In genomic region chr2:144377929-144378328, GRCh38 we compare ENCODE assay signal across 18 cellular contexts.
DNase-seq lines count a peak whose midpoint lies in the region; ATAC-seq and TF ChIP-seq lines count a peak whose summit lies in the region.
"Had no signal": no experiment of that assay in that cellular context is flagged by ENCODE, and none has a peak within 500 bp of the region (broad histone marks: within the 10 kb centered on the region; RNA-seq: fewer than 3 reads in every experiment).

No MANE protein-coding gene starts in this region.

- no peak overlapping the region for H2AFZ ChIP-seq in SK-N-SH (ENCODE audit: low read depth)

- no peaks in the 10 kb centered on the region for H3K9me3 Mint-ChIP-seq in MCF 10A (ENCODE audit: unreplicated experiment)
- H3K9me3 Mint-ChIP-seq: neural crest cell had no signal

- no peaks in the 10 kb centered on the region for H4K20me1 ChIP-seq in SK-N-SH (ENCODE audit: insufficient read depth)

- H3K9ac ChIP-seq in colonic mucosa (ENCODE audit: low read depth in 2 of 2, low read length in 2 of 2): no peak overlapping the region
- no peak overlapping the region for H3K9ac ChIP-seq in SK-N-SH

- ATAC-seq in upper lobe of right lung: peak; percentile 57

- TF ChIP-seq CTCF in MCF 10A (IDR thresholded peaks at IDR 0.05; ENCODE audit: unreplicated experiment) (no peak), breast epithelium (IDR thresholded peaks at IDR 0.05) (no peak), fibroblast of pulmonary artery (IDR thresholded peaks at IDR 0.05; ENCODE audit: low read length, missing control alignments) (no peak), upper lobe of right lung (IDR thresholded peaks at IDR 0.05) (no peak), colonic mucosa (IDR thresholded peaks at IDR 0.05) (no peak), SK-N-SH (IDR thresholded peaks at IDR 0.05) (no peak)

- H3K9me3 ChIP-seq in breast epithelium (no peaks in the 10 kb centered on the region), upper lobe of right lung (no peaks in the 10 kb centered on the region), colonic mucosa (no peaks in the 10 kb centered on the region), SK-N-SH (no peaks in the 10 kb centered on the region)
- H3K9me3 ChIP-seq: ascending aorta, Caco-2, esophagus squamous epithelium, tibial artery had no signal

- no peaks in the 10 kb centered on the region for H3K36me3 Mint-ChIP-seq in MCF 10A (ENCODE audit: insufficient read depth, unreplicated experiment)

- no peak overlapping the region for H3K27ac ChIP-seq in breast epithelium
- H3K27ac ChIP-seq in upper lobe of right lung: no peak overlapping the region
- no peak overlapping the region for H3K27ac ChIP-seq in colonic mucosa
- no peak overlapping the region for H3K27ac ChIP-seq in SK-N-SH (ENCODE audit: low read depth in 2 of 2, low read length in 1 of 2)
- H3K27ac ChIP-seq: ascending aorta, HL-60, tibial artery had no signal

- no peaks in the 10 kb centered on the region for H3K9me2 ChIP-seq in SK-N-SH

- H3K4me1 ChIP-seq in breast epithelium (no peaks in the 10 kb centered on the region), upper lobe of right lung (peaks cover 18% of the 10 kb centered on the region), colonic mucosa (no peaks in the 10 kb centered on the region), SK-N-SH (ENCODE audit: control insufficient read depth in 1 of 2, insufficient read depth in 2 of 2, low read depth in 1 of 2, low read length in 1 of 2) (no peaks in the 10 kb centered on the region; a peak in 1 of 4 replicates)
- H3K4me1 ChIP-seq: Caco-2 had no signal

- POLR2A ChIA-PET in MCF 10A (lab: Yijun Ruan, JAX) (no interaction called here), SK-N-SH (lab: Yijun Ruan, JAX) (no interaction called here)

- H3K27me3 Mint-ChIP-seq in MCF 10A (ENCODE audit: insufficient read depth, unreplicated experiment): no peaks in the 10 kb centered on the region

- no peaks in the 10 kb centered on the region for H3K27me3 ChIP-seq in breast epithelium
- no peaks in the 10 kb centered on the region for H3K27me3 ChIP-seq in upper lobe of right lung
- H3K27me3 ChIP-seq in colonic mucosa: no peaks in the 10 kb centered on the region
- no peaks in the 10 kb centered on the region for H3K27me3 ChIP-seq in SK-N-SH (ENCODE audit: insufficient read depth)
- H3K27me3 ChIP-seq: ascending aorta, dorsolateral prefrontal cortex, esophagus squamous epithelium, tibial artery had no signal

- no peaks in the 10 kb centered on the region for H3K36me3 ChIP-seq in breast epithelium
- no peaks in the 10 kb centered on the region for H3K36me3 ChIP-seq in upper lobe of right lung
- H3K36me3 ChIP-seq in colonic mucosa: no peaks in the 10 kb centered on the region
- peaks cover 0 to 3% of the 10 kb centered on the region in 2 experiments for H3K36me3 ChIP-seq in SK-N-SH (replicated peaks in 1 of 2; ENCODE audit: control insufficient read depth in 1 of 2, insufficient read depth in 2 of 2, low read length in 1 of 2)
- H3K36me3 ChIP-seq: ascending aorta, esophagus squamous epithelium, tibial artery had no signal

- DNase-seq in MCF 10A (ENCODE audit: unreplicated experiment): peak; percentile 34
- no peak for DNase-seq in breast epithelium (ENCODE audit: low spot score in 2 of 2)
- DNase-seq in RPMI7951 (ENCODE audit: low read depth): peak; percentile 58
- DNase-seq in fibroblast of pulmonary artery (ENCODE audit: low read depth): peak; percentile 51
- no peak for DNase-seq in upper lobe of right lung
- no peak for DNase-seq in colonic mucosa
- no peak for DNase-seq in SK-N-SH
- no peak for DNase-seq in stimulated activated CD4-positive, alpha-beta T cell treated with anti-CD3 and anti-CD28 coated beads, Interleukin-15, amount 100 ng/mL, for 24 hours
- DNase-seq: Caco-2, dorsolateral prefrontal cortex, esophagus squamous epithelium, NCI-H2029 treated with DMSO at 0.1 percent for 48 hours, NCI-H526 treated with DMSO at 0.1 percent for 48 hours, T1000, tibial artery had no signal

- H3F3A ChIP-seq in SK-N-SH (replicated peaks; ENCODE audit: insufficient read depth): no peaks in the 10 kb centered on the region

- H3K79me2 ChIP-seq in SK-N-SH (ENCODE audit: insufficient read depth): no peaks in the 10 kb centered on the region

- no peak overlapping the region for H3K4me3 Mint-ChIP-seq in MCF 10A (ENCODE audit: unreplicated experiment)
- H3K4me3 Mint-ChIP-seq: neural crest cell had no signal

- no peak overlapping the region for H3K27ac Mint-ChIP-seq in MCF 10A (ENCODE audit: low read depth, unreplicated experiment)

- no peak for TF ChIP-seq EP300 in SK-N-SH (IDR thresholded peaks at IDR 0.05; ENCODE audit: borderline replicate concordance in 1 of 2, low read depth in 1 of 2, low read length in 1 of 2)

- no peak for TF ChIP-seq RAD21 in SK-N-SH (IDR thresholded peaks at IDR 0.05; ENCODE audit: low read length)

- H3K4me3 ChIP-seq in breast epithelium (no peak overlapping the region), fibroblast of pulmonary artery (replicated peaks; ENCODE audit: low read depth, low read length) (no peak overlapping the region), upper lobe of right lung (no peak overlapping the region), colonic mucosa (no peak overlapping the region), SK-N-SH (ENCODE audit: low read depth in 2 of 2, low read length in 1 of 2) (no peak overlapping the region)
- H3K4me3 ChIP-seq: ascending aorta, dorsolateral prefrontal cortex, esophagus squamous epithelium, tibial artery had no signal

- H3K4me2 ChIP-seq in SK-N-SH: no peak overlapping the region

- peaks cover 6% of the 10 kb centered on the region for H3K4me1 Mint-ChIP-seq in MCF 10A (ENCODE audit: insufficient read depth, unreplicated experiment)

- WGBS in SK-N-SH (ENCODE audit: low lambda C conversion rate): 62% methylated on average over 2 of the region's 2 CpGs

- intact Hi-C loops in MCF 10A (cut with micrococcal nuclease) (no loop called here), breast epithelium (cut with DNase I; ENCODE audit: low total_unique reads) (no loop called here), upper lobe of right lung (cut with DNase I) (no loop called here), colonic mucosa (cut with DNase I) (no loop called here)

- no TSS peak for BruUV-seq in MCF 10A (replicated peaks; lab: Mats Ljungman, UMichigan)

- TF ChIP-seq POLR2A in breast epithelium (IDR thresholded peaks at IDR 0.05): no peak

- CTCF ChIA-PET in MCF 10A (lab: Yijun Ruan, JAX) (interaction anchor here (0.6 kb wide), 1 partner anchor 136 kb away, joined by 3 read pairs; no protein-coding TSS in a partner anchor), SK-N-SH (lab: Yijun Ruan, JAX) (no interaction called here)

TF ChIP-seq in SK-N-SH, 30 proteins besides CTCF, POLR2A, EP300 and RAD21:
- TF ChIP-seq FOSL2 (IDR thresholded peaks at IDR 0.05; ENCODE audit: borderline replicate concordance, low read depth) (no peak), ZBTB33 (IDR thresholded peaks at IDR 0.05; ENCODE audit: borderline replicate concordance, low read depth) (no peak), FOXJ3 (CRISPR knock-in tag; IDR thresholded peaks at IDR 0.05) (no peak), SMC3 (IDR thresholded peaks at IDR 0.05; ENCODE audit: low read depth, low read length) (no peak), MAX (IDR thresholded peaks at IDR 0.05; ENCODE audit: low read depth) (no peak), JUND (IDR thresholded peaks at IDR 0.05) (no peak), MXI1 (IDR thresholded peaks at IDR 0.05; ENCODE audit: low read depth, low read length) (no peak), GABPA (IDR thresholded peaks at IDR 0.05; ENCODE audit: low read depth) (no peak), RFX5 (IDR thresholded peaks at IDR 0.05; ENCODE audit: low read length) (no peak), USF1 (IDR thresholded peaks at IDR 0.05; ENCODE audit: borderline replicate concordance, low read depth) (no peak), FOXM1 (IDR thresholded peaks at IDR 0.05; ENCODE audit: low read depth) (no peak), TAF1 (IDR thresholded peaks at IDR 0.05; ENCODE audit: borderline replicate concordance, low read depth, low read length) (no peak), SIN3A (IDR thresholded peaks at IDR 0.05; ENCODE audit: borderline replicate concordance, low read depth, low read length) (no peak), RXRA (IDR thresholded peaks at IDR 0.05; ENCODE audit: borderline replicate concordance, low read depth) (no peak)

Comparison
In these comparisons a context has a peak if more than half of its experiments do, and no peak if none do; other contexts are left out.
1. DNase-seq: peak in MCF 10A (single experiment), RPMI7951 (single experiment) and fibroblast of pulmonary artery (single experiment); none in breast epithelium (0 of 2), upper lobe of right lung (single experiment), colonic mucosa (single experiment), SK-N-SH (single experiment) and stimulated activated CD4-positive, alpha-beta T cell treated with anti-CD3 and anti-CD28 coated beads, Interleukin-15, amount 100 ng/mL, for 24 hours (single experiment).